Comparison of ENCODE assay signal across 1 cellular context in the genomic region with DNA sequence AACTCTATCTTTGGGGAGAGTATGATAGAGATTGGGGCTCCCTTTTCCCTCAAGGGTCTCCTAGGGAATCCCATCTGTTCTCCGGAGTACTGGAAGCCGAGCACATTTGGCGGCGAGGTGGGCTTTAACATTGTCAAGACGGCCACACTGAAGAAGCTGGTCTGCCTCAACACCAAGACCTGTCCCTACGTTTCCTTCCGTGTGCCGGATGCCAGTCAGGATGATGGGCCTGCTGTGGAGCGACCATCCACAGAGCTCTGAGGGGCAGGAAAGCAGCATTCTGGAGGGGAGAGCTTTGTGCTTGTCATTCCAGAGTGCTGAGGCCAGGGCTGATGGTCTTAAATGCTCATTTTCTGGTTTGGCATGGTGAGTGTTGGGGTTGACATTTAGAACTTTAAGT.
TF ChIP-seq lines count a peak whose summit lies in the region.

No MANE protein-coding gene starts in this region.

TF ChIP-seq in endothelial cell of umbilical vein, 7 proteins besides CTCF, POLR2A, EP300 and RAD21:
- TF ChIP-seq, protein P1, sequence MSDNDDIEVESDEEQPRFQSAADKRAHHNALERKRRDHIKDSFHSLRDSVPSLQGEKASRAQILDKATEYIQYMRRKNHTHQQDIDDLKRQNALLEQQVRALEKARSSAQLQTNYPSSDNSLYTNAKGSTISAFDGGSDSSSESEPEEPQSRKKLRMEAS (IDR thresholded peaks at IDR 0.05; ENCODE audit: insufficient read depth, insufficient read length), result no peak
- TF ChIP-seq GATA2 (IDR thresholded peaks at IDR 0.05; ENCODE audit: insufficient read depth, insufficient read length, low read depth, low read length) (no peak), MYC (IDR thresholded peaks at IDR 0.05; ENCODE audit: low read depth, low read length) (no peak), EZH2 (IDR thresholded peaks at IDR 0.05; ENCODE audit: borderline replicate concordance, low read depth, low read length, severe bottlenecking) (no peak), JUN (IDR thresholded peaks at IDR 0.05; ENCODE audit: borderline replicate concordance, insufficient read depth, insufficient read length, low read depth) (no peak), FOS (IDR thresholded peaks at IDR 0.05; ENCODE audit: borderline replicate concordance, insufficient read depth, low read length) (no peak), POLR2AphosphoS5 (IDR thresholded peaks at IDR 0.05; ENCODE audit: insufficient read depth, low read depth, low read length) (no peak)
